In genomic region chr1:153518562-153518961, GRCh38 we compare ENCODE assay signal across 16 cellular contexts. TPM values are rescaled to one million over a fixed set of nuclear protein-coding genes. Genes with fewer than 3 reads are reported as not detected.
DNase-seq lines count a peak whose midpoint lies in the region; ATAC-seq and TF ChIP-seq lines count a peak whose summit lies in the region.
"Had no signal": no experiment of that assay in that cellular context is flagged by ENCODE, and none has a peak within 500 bp of the region (broad histone marks: within the 10 kb centered on the region; RNA-seq: fewer than 3 reads in every experiment).

No MANE protein-coding gene starts in this region.

- no peaks in the 10 kb centered on the region for H3K9me2 ChIP-seq in MM.1S (replicated peaks; ENCODE audit: insufficient read depth, low read length)

- TF ChIP-seq RAD21 in Ishikawa (IDR thresholded peaks at IDR 0.05; ENCODE audit: low read depth): no peak

- H3K4me3 ChIP-seq in MM.1S (ENCODE audit: low read length): no peak overlapping the region
- H3K4me3 ChIP-seq: thoracic aorta had no signal

- H3K4me3 Mint-ChIP-seq in mesothelial cell of epicardium: no peak overlapping the region

- no peaks in the 10 kb centered on the region for H3K9me3 ChIP-seq in MM.1S (replicated peaks; ENCODE audit: insufficient read depth, low read length)
- H3K9me3 ChIP-seq: thoracic aorta had no signal

- H3K36me3 ChIP-seq in MM.1S (replicated peaks; ENCODE audit: insufficient read depth, low read length): no peaks in the 10 kb centered on the region
- H3K36me3 ChIP-seq: thoracic aorta had no signal

- peak; percentile 85 for DNase-seq in SIG-M5 (lab: John Stamatoyannopoulos, UW)
- DNase-seq in mesothelial cell of epicardium (ENCODE audit: low spot score in 2 of 2, unreplicated experiment in 2 of 2): no peak
- DNase-seq in NCI-H187 treated with DMSO at 0.1 percent for 48 hours (lab: John Stamatoyannopoulos, UW): no peak
- DNase-seq in MM.1S: no peak
- DNase-seq: activated CD4-positive, alpha-beta T cell treated with anti-CD3 and anti-CD28 coated beads for 48 hours; activated naive CD4-positive, alpha-beta T cell treated with Interleukin-2 at 50 U/mL for 16 hours; foreskin fibroblast; GOT3; left colon; NCI-H187; NCI-H446 treated with DMSO at 0.1 percent for 48 hours; small intestine had no signal

- ATAC-seq in HG03432 (IDR thresholded peaks at IDR 0.05; ENCODE audit: unreplicated experiment): no peak
- ATAC-seq: left colon had no signal

- H3K27me3 Mint-ChIP-seq in mesothelial cell of epicardium (ENCODE audit: low read depth): no peaks in the 10 kb centered on the region

- no peaks in the 10 kb centered on the region for H3F3A ChIP-seq in MM.1S (ENCODE audit: insufficient read depth, low read length)

- peak overlapping the region; percentile 77 for H3K27ac Mint-ChIP-seq in mesothelial cell of epicardium

- H4K20me1 ChIP-seq in MM.1S (ENCODE audit: insufficient read depth, low read length): no peaks in the 10 kb centered on the region

- H3K4me1 Mint-ChIP-seq in mesothelial cell of epicardium: peaks cover 43% of the 10 kb centered on the region

- H3K4me2 ChIP-seq in MM.1S (ENCODE audit: low read depth, low read length): no peak overlapping the region

- no peaks in the 10 kb centered on the region for H3K27me3 ChIP-seq in MM.1S (replicated peaks; ENCODE audit: insufficient read depth, low read length)

- no peaks in the 10 kb centered on the region for H3K4me1 ChIP-seq in MM.1S (ENCODE audit: low read length)

- no peaks in the 10 kb centered on the region for H3K79me2 ChIP-seq in MM.1S (ENCODE audit: low read length)

- H3K9ac ChIP-seq in MM.1S (ENCODE audit: low read length): no peak overlapping the region

- H3K27ac ChIP-seq in MM.1S (ENCODE audit: low read length): no peak overlapping the region
- H3K27ac ChIP-seq: thoracic aorta had no signal

- H3K36me3 Mint-ChIP-seq in mesothelial cell of epicardium: no peaks in the 10 kb centered on the region

- TF ChIP-seq EP300 in Ishikawa (IDR thresholded peaks at IDR 0.05; ENCODE audit: borderline replicate concordance): no peak

- TF ChIP-seq CTCF in mesothelial cell of epicardium (IDR thresholded peaks at IDR 0.05; ENCODE audit: unreplicated experiment) (no peak), MM.1S (IDR thresholded peaks at IDR 0.05; ENCODE audit: low read length) (no peak)

- no peak overlapping the region for H2AFZ ChIP-seq in MM.1S (ENCODE audit: low read length)

- no peaks in the 10 kb centered on the region for H3K9me3 Mint-ChIP-seq in mesothelial cell of epicardium

TF ChIP-seq in Ishikawa, 13 proteins besides CTCF, POLR2A, EP300 and RAD21:
- TF ChIP-seq CREB1 (IDR thresholded peaks at IDR 0.05; ENCODE audit: low read depth) (no peak), CEBPB (IDR thresholded peaks at IDR 0.05) (peak; percentile 42; the same call in 1 of the 2 replicates)

RNA-seq across cellular contexts. Expression of gene S100A6, which starts 17.2 kb away (rescaled TPM):
- 2.4 to 4.4 TPM (median 3.9 TPM) in 3 replicates for total RNA-seq in mesothelial cell of epicardium

RNA-seq across cellular contexts. Expression of gene S100A5, which starts 22.2 kb away (rescaled TPM):
- total RNA-seq in mesothelial cell of epicardium: not detected in 3 replicates
- total RNA-seq: left colon, posterior vena cava, thoracic aorta had no signal

RNA-seq across cellular contexts. Expression of gene S100A4, which starts 27.0 kb away (rescaled TPM):
- total RNA-seq in mesothelial cell of epicardium: 7.8 to 12.7 TPM (median 10.2 TPM) in 3 replicates

RNA-seq across cellular contexts. Expression of gene S100A3, which starts 30.5 kb away (rescaled TPM):
- total RNA-seq in mesothelial cell of epicardium: not detected in 3 replicates
- total RNA-seq: left colon had no signal

RNA-seq across cellular contexts. Expression of gene S100A2, which starts 47.1 kb away (rescaled TPM):
- 0.43 to 0.51 TPM in 2 of 3 replicates, not detected in the other for total RNA-seq in mesothelial cell of epicardium
